16 cellular contexts compared by ENCODE assay signal in genomic region chr9:99249619-99250018, GRCh38. TPM values are rescaled to one million over a fixed set of nuclear protein-coding genes. Genes with fewer than 3 reads are reported as not detected.
DNase-seq lines count a peak whose midpoint lies in the region; ATAC-seq and TF ChIP-seq lines count a peak whose summit lies in the region.
"Had no signal": no experiment of that assay in that cellular context is flagged by ENCODE, and none has a peak within 500 bp of the region (broad histone marks: within the 10 kb centered on the region; RNA-seq: fewer than 3 reads in every experiment).

No MANE protein-coding gene starts in this region.

- no TSS peak for BruUV-seq in PC-9 (replicated peaks; lab: Mats Ljungman, UMichigan)

- ATAC-seq in activated T-cell treated with anti-CD3 and anti-CD28 coated beads, Interleukin-2, amount 50 U/mL, for 72 hours (replicated peaks in 1 of 2): peak; percentile 47 to 55
- ATAC-seq in activated T-cell treated with anti-CD3 and anti-CD28 coated beads, Interleukin-2, amount 50 U/mL, for 4 hours: no peak
- ATAC-seq: gastroesophageal sphincter had no signal

- no peaks in the 10 kb centered on the region for H3F3A ChIP-seq in PC-9 (ENCODE audit: insufficient read depth, low read depth)

- H3K4me1 Mint-ChIP-seq in activated T-cell treated with anti-CD3 and anti-CD28 coated beads, Interleukin-2, amount 50 U/mL, for 72 hours (ENCODE audit: low read depth): peaks cover 59% of the 10 kb centered on the region
- peaks cover 22% of the 10 kb centered on the region for H3K4me1 Mint-ChIP-seq in activated T-cell treated with anti-CD3 and anti-CD28 coated beads, Interleukin-2, amount 50 U/mL, for 4 hours (ENCODE audit: low read depth)
- H3K4me1 Mint-ChIP-seq in stimulated activated naive CD8-positive, alpha-beta T cell treated with anti-CD3 and anti-CD28 coated beads, Interleukin-15, Interleukin-2, amounts not matched to agents 100 ng/mL and 50 ng/mL, for 24 hours (ENCODE audit: low read depth): peaks cover 50% of the 10 kb centered on the region

- H3K79me2 ChIP-seq in PC-9 (ENCODE audit: low read depth): no peaks in the 10 kb centered on the region

- POLR2A ChIA-PET in PC-9 (lab: Charles Lee; ENCODE audit: unreplicated experiment): no interaction called here

- H3K9me2 ChIP-seq in PC-9 (ENCODE audit: insufficient read depth): no peaks in the 10 kb centered on the region

- H3K27me3 Mint-ChIP-seq in activated T-cell treated with anti-CD3 and anti-CD28 coated beads, Interleukin-2, amount 50 U/mL, for 72 hours (ENCODE audit: low read depth): peaks cover under 1% of the 10 kb centered on the region
- no peaks in the 10 kb centered on the region for H3K27me3 Mint-ChIP-seq in activated T-cell treated with anti-CD3 and anti-CD28 coated beads, Interleukin-2, amount 50 U/mL, for 4 hours (ENCODE audit: low read depth)
- H3K27me3 Mint-ChIP-seq in stimulated activated naive CD8-positive, alpha-beta T cell treated with anti-CD3 and anti-CD28 coated beads, Interleukin-15, Interleukin-2, amounts not matched to agents 100 ng/mL and 50 ng/mL, for 24 hours: peaks cover 2% of the 10 kb centered on the region
- H3K27me3 Mint-ChIP-seq: activated B cell treated with CpG ODN at 0.5 μM for 24 hours had no signal

- no peak overlapping the region for H3K27ac ChIP-seq in PC-9
- H3K27ac ChIP-seq: breast epithelium, gastroesophageal sphincter, left ventricle myocardium inferior had no signal

- H2AFZ ChIP-seq in PC-9: no peak overlapping the region

- no peak overlapping the region for H3K4me2 ChIP-seq in PC-9

- CTCF ChIA-PET in PC-9 (lab: Charles Lee): no interaction called here

- no peaks in the 10 kb centered on the region for H3K27me3 ChIP-seq in PC-9 (ENCODE audit: insufficient read depth, low read depth)
- H3K27me3 ChIP-seq: breast epithelium, gastroesophageal sphincter had no signal

- TF ChIP-seq CTCF in PC-9 (conservative IDR thresholded peaks at IDR 0.05): no peak

- H3K27ac Mint-ChIP-seq in activated T-cell treated with anti-CD3 and anti-CD28 coated beads, Interleukin-2, amount 50 U/mL, for 72 hours: peak overlapping the region; percentile 83
- peak overlapping the region; percentile 22 for H3K27ac Mint-ChIP-seq in stimulated activated naive CD8-positive, alpha-beta T cell treated with anti-CD3 and anti-CD28 coated beads, Interleukin-15, Interleukin-2, amounts not matched to agents 100 ng/mL and 50 ng/mL, for 24 hours
- H3K27ac Mint-ChIP-seq: activated B cell treated with CpG ODN at 0.5 μM for 24 hours had no signal

- H3K4me3 ChIP-seq in PC-9: no peak overlapping the region
- H3K4me3 ChIP-seq: breast epithelium, gastroesophageal sphincter, left ventricle myocardium inferior had no signal

- H3K36me3 Mint-ChIP-seq in activated T-cell treated with anti-CD3 and anti-CD28 coated beads, Interleukin-2, amount 50 U/mL, for 72 hours (ENCODE audit: insufficient read depth in 2 of 2): peaks cover 0 to 2% of the 10 kb centered on the region in 2 donors
- H3K36me3 Mint-ChIP-seq in activated T-cell treated with anti-CD3 and anti-CD28 coated beads, Interleukin-2, amount 50 U/mL, for 4 hours (ENCODE audit: insufficient read depth): peaks cover 2% of the 10 kb centered on the region
- H3K36me3 Mint-ChIP-seq in stimulated activated naive CD8-positive, alpha-beta T cell treated with anti-CD3 and anti-CD28 coated beads, Interleukin-15, Interleukin-2, amounts not matched to agents 100 ng/mL and 50 ng/mL, for 24 hours (ENCODE audit: low read depth): peaks cover 4% of the 10 kb centered on the region

- peak; percentile 61 for DNase-seq in activated T-cell treated with anti-CD3 and anti-CD28 coated beads, Interleukin-2, amount 50 U/mL, for 72 hours
- DNase-seq in activated T-cell treated with anti-CD3 and anti-CD28 coated beads, Interleukin-2, amount 50 U/mL, for 4 hours: no peak
- DNase-seq in M059J (ENCODE audit: low read depth) (peak; percentile 71), astrocyte of the hippocampus (ENCODE audit: low read depth, low spot score) (peak; percentile 65), AG08396 (ENCODE audit: low spot score) (no peak), MV-4-11 (lab: John Stamatoyannopoulos, UW) (no peak), PC-9 (no peak)
- DNase-seq: activated B cell treated with CpG ODN at 0.5 μM for 24 hours, DMS53, left ventricle myocardium inferior, NCI-H1694, NCI-H345, trophoblast cell had no signal

- H3K36me3 ChIP-seq in PC-9 (ENCODE audit: low read depth): no peaks in the 10 kb centered on the region
- H3K36me3 ChIP-seq: breast epithelium, gastroesophageal sphincter, left ventricle myocardium inferior had no signal

- no peaks in the 10 kb centered on the region for H3K9me3 Mint-ChIP-seq in activated T-cell treated with anti-CD3 and anti-CD28 coated beads, Interleukin-2, amount 50 U/mL, for 72 hours
- H3K9me3 Mint-ChIP-seq in activated T-cell treated with anti-CD3 and anti-CD28 coated beads, Interleukin-2, amount 50 U/mL, for 4 hours: no peaks in the 10 kb centered on the region
- H3K9me3 Mint-ChIP-seq in stimulated activated naive CD8-positive, alpha-beta T cell treated with anti-CD3 and anti-CD28 coated beads, Interleukin-15, Interleukin-2, amounts not matched to agents 100 ng/mL and 50 ng/mL, for 24 hours: peaks cover 4% of the 10 kb centered on the region
- H3K9me3 Mint-ChIP-seq: activated B cell treated with CpG ODN at 0.5 μM for 24 hours had no signal

- peak overlapping the region; percentile 52 to 85 for H3K4me3 Mint-ChIP-seq in activated T-cell treated with anti-CD3 and anti-CD28 coated beads, Interleukin-2, amount 50 U/mL, for 72 hours
- H3K4me3 Mint-ChIP-seq in activated T-cell treated with anti-CD3 and anti-CD28 coated beads, Interleukin-2, amount 50 U/mL, for 4 hours: no peak overlapping the region
- H3K4me3 Mint-ChIP-seq in stimulated activated naive CD8-positive, alpha-beta T cell treated with anti-CD3 and anti-CD28 coated beads, Interleukin-15, Interleukin-2, amounts not matched to agents 100 ng/mL and 50 ng/mL, for 24 hours: no peak overlapping the region
- H3K4me3 Mint-ChIP-seq: activated B cell treated with CpG ODN at 0.5 μM for 24 hours had no signal

- no peaks in the 10 kb centered on the region for H4K20me1 ChIP-seq in PC-9 (ENCODE audit: insufficient read depth)

- H3K4me1 ChIP-seq in PC-9 (replicated peaks; ENCODE audit: insufficient read depth): no peaks in the 10 kb centered on the region
- H3K4me1 ChIP-seq: breast epithelium, gastroesophageal sphincter, left ventricle myocardium inferior had no signal

- no peaks in the 10 kb centered on the region for H3K9me3 ChIP-seq in PC-9 (ENCODE audit: insufficient read depth, low read depth)
- H3K9me3 ChIP-seq: breast epithelium, gastroesophageal sphincter, left ventricle myocardium inferior had no signal

- intact Hi-C loops in PC-9 (cut with micrococcal nuclease; ENCODE audit: unreplicated experiment): no loop called here

RNA-seq across cellular contexts. Expression of gene SEC61B, which starts 27.5 kb away (rescaled TPM):
- total RNA-seq in activated T-cell treated with anti-CD3 and anti-CD28 coated beads, Interleukin-2, amount 50 U/mL, for 72 hours: 100 to 1,000 TPM in 1 of 2 donors, 10 to 100 TPM in 1; 96.2 to 121 TPM
- 100 to 1,000 TPM; 220 to 246 (median 233) TPM for total RNA-seq in activated T-cell treated with anti-CD3 and anti-CD28 coated beads, Interleukin-2, amount 50 U/mL, for 4 hours
- total RNA-seq in M059J (2014; rRNA removed; shearing (Covaris generic)): 235 and 239 TPM in 2 replicates
- 97.7 and 163 TPM in 2 replicates for total RNA-seq in PC-9 (2021)

RNA-seq across cellular contexts. Expression of gene ALG2, which starts 27.9 kb away (rescaled TPM):
- total RNA-seq in activated T-cell treated with anti-CD3 and anti-CD28 coated beads, Interleukin-2, amount 50 U/mL, for 72 hours: 10 to 100 TPM; 28.7 to 35.2 TPM
- total RNA-seq in activated T-cell treated with anti-CD3 and anti-CD28 coated beads, Interleukin-2, amount 50 U/mL, for 4 hours: 10 to 100 TPM; 21.0 to 23.6 (median 23.4) TPM
- total RNA-seq in M059J (2014; rRNA removed; shearing (Covaris generic)): 70.9 and 76.9 TPM in 2 replicates
- total RNA-seq in PC-9 (2021): 30.2 and 32.6 TPM in 2 replicates

Comparison
In these comparisons a context has a peak if more than half of its experiments do, and no peak if none do; other contexts are left out.
1. ATAC-seq: peak in activated T-cell treated with anti-CD3 and anti-CD28 coated beads, Interleukin-2, amount 50 U/mL, for 72 hours (2 of 2); none in activated T-cell treated with anti-CD3 and anti-CD28 coated beads, Interleukin-2, amount 50 U/mL, for 4 hours (0 of 2).
2. DNase-seq: peak in activated T-cell treated with anti-CD3 and anti-CD28 coated beads, Interleukin-2, amount 50 U/mL, for 72 hours (2 of 2), M059J (single experiment) and astrocyte of the hippocampus (single experiment); none in activated T-cell treated with anti-CD3 and anti-CD28 coated beads, Interleukin-2, amount 50 U/mL, for 4 hours (single experiment), AG08396 (single experiment), MV-4-11 (single experiment) and PC-9 (0 of 2).
3. H3K4me3 Mint-ChIP-seq: peak in activated T-cell treated with anti-CD3 and anti-CD28 coated beads, Interleukin-2, amount 50 U/mL, for 72 hours (2 of 2); none in activated T-cell treated with anti-CD3 and anti-CD28 coated beads, Interleukin-2, amount 50 U/mL, for 4 hours (single experiment) and stimulated activated naive CD8-positive, alpha-beta T cell treated with anti-CD3 and anti-CD28 coated beads, Interleukin-15, Interleukin-2, amounts not matched to agents 100 ng/mL and 50 ng/mL, for 24 hours (single experiment).